In genomic region chr18:22525883-22526282, GRCh38 we compare ENCODE assay signal across 35 cellular contexts.
"Had no signal": no experiment of that assay in that cellular context is flagged by ENCODE, and none has a peak within 500 bp of the region (broad histone marks: within the 10 kb centered on the region; RNA-seq: fewer than 3 reads in every experiment).

No MANE protein-coding gene starts in this region.

- H3K27me3 ChIP-seq: adrenal gland, body of pancreas, brain microvascular endothelial cell, breast epithelium, cardiac muscle cell had no signal

- H3K27ac ChIP-seq: adrenal gland, body of pancreas, brain microvascular endothelial cell, breast epithelium, cardiac muscle cell, VCaP had no signal

- H3K4me3 ChIP-seq: adrenal gland, body of pancreas, breast epithelium, cardiac muscle cell had no signal

- H3K4me1 ChIP-seq: body of pancreas, breast epithelium had no signal

- H3K36me3 ChIP-seq: adrenal gland, brain microvascular endothelial cell, breast epithelium, cardiac muscle cell had no signal

- ATAC-seq: activated CD8-positive, alpha-beta T cell treated with anti-CD3 and anti-CD28 coated beads for 36 hours; activated naive CD4-positive, alpha-beta T cell treated with anti-CD3 and anti-CD28 coated beads, Interleukin-2, amount 50 U/mL, for 72 hours; activated T-cell treated with anti-CD3 and anti-CD28 coated beads, Interleukin-2, amount 50 U/mL, for 4 hours; activated T-cell treated with anti-CD3 and anti-CD28 coated beads, Interleukin-2, amount 50 U/mL, for 72 hours; activated T-helper 17 cell treated with anti-CD3 and anti-CD28 coated beads, Interleukin-2, amount 50 U/mL, for 72 hours; body of pancreas had no signal

- DNase-seq: activated B cell treated with CpG ODN at 0.5 μM for 24 hours; activated CD4-positive, alpha-beta memory T cell treated with anti-CD3 and anti-CD28 coated beads for 36 hours; activated CD4-positive, alpha-beta T cell treated with anti-CD3 and anti-CD28 coated beads for 4 hours; activated CD4-positive, alpha-beta T cell treated with anti-CD3 and anti-CD28 coated beads, Interleukin-2, amount 10 ng/mL, durations not matched to agents 24 days and 14 days; activated CD4-positive, alpha-beta T cell treated with anti-CD3 and anti-CD28 coated beads, Interleukin-2, amount 50 U/mL, for 1 hour; activated CD4-positive, alpha-beta T cell treated with anti-CD3 and anti-CD28 coated beads, Interleukin-2, amount 50 U/mL, for 4 hours; activated CD4-positive, CD25-positive, alpha-beta regulatory T cell treated with anti-CD3 and anti-CD28 coated beads, Interleukin-2, amount 50 U/mL, for 72 hours; activated CD8-positive, alpha-beta memory T cell treated with anti-CD3 and anti-CD28 coated beads, Interleukin-2, amount 50 U/mL, for 4 hours; activated CD8-positive, alpha-beta T cell treated with anti-CD3 and anti-CD28 coated beads for 36 hours; activated effector memory CD4-positive, alpha-beta T cell treated with anti-CD3 and anti-CD28 coated beads, Interleukin-2, amount 50 U/mL, for 16 hours; activated gamma-delta T cell treated with Interleukin-2 at 50 U/mL for 16 hours; activated naive CD4-positive, alpha-beta T cell; activated naive CD4-positive, alpha-beta T cell treated with anti-CD3 and anti-CD28 coated beads, Interleukin-2, amount 50 U/mL, for 16 hours; activated naive CD8-positive, alpha-beta T cell treated with anti-CD3 and anti-CD28 coated beads for 36 hours; activated T-cell treated with anti-CD3 and anti-CD28 coated beads for 4 hours; activated T-cell treated with anti-CD3 and anti-CD28 coated beads, Interleukin-2, amount 50 U/mL, for 1 hour; activated T-cell treated with anti-CD3 and anti-CD28 coated beads, Interleukin-2, amount 50 U/mL, for 4 hours; activated T-cell treated with anti-CD3 and anti-CD28 coated beads, Interleukin-2, amount 50 U/mL, for 72 hours; adrenal gland; amniotic stem cell; aorta; body of pancreas; brain microvascular endothelial cell; caudate nucleus; cerebellar nuclear complex; T-helper 1 cell; T-helper 2 cell; T-helper 9 cell had no signal

- H3K9me3 ChIP-seq: adrenal gland, body of pancreas, breast epithelium had no signal

- FAIRE-seq: astrocyte, TTC549 had no signal
